In genomic region chr3:11391172-11391879, GRCh38 we compare ENCODE assay signal across 15 cellular contexts.
DNase-seq lines count a peak whose midpoint lies in the region; ATAC-seq and TF ChIP-seq lines count a peak whose summit lies in the region.
"Had no signal": no experiment of that assay in that cellular context is flagged by ENCODE, and none has a peak within 500 bp of the region (broad histone marks: within the 10 kb centered on the region; RNA-seq: fewer than 3 reads in every experiment).

No MANE protein-coding gene starts in this region.

- ATAC-seq in RWPE2 (ENCODE audit: low read depth) (no peak), HG03135 (IDR thresholded peaks at IDR 0.05; ENCODE audit: unreplicated experiment) (no peak), GM21360 (IDR thresholded peaks at IDR 0.05; ENCODE audit: unreplicated experiment) (no peak)
- ATAC-seq: foreskin keratinocyte had no signal

- H3K27ac ChIP-seq in RWPE2 (ENCODE audit: poor library complexity, severe bottlenecking) (peak overlapping the region; percentile 92), hepatocyte (peak overlapping the region; percentile 60)
- H3K27ac ChIP-seq: foreskin keratinocyte, HL-60, ovary had no signal

- H3K9me2 ChIP-seq in hepatocyte (replicated peaks; ENCODE audit: insufficient read depth), result no peaks in the 10 kb centered on the region

- peak overlapping the region; percentile 63 for H3K4me2 ChIP-seq in hepatocyte

- H2AFZ ChIP-seq in hepatocyte, result no peak overlapping the region

- H3K36me3 ChIP-seq in RWPE2 (ENCODE audit: low read depth) (peaks cover 6% of the 10 kb centered on the region; the same call in 1 of the 2 replicates), hepatocyte (replicated peaks; ENCODE audit: insufficient read depth, low read depth) (no peaks in the 10 kb centered on the region)
- H3K36me3 ChIP-seq: ovary had no signal

- peaks cover 22% of the 10 kb centered on the region for H3K4me1 ChIP-seq in RWPE2 (ENCODE audit: insufficient read depth, poor library complexity, severe bottlenecking)
- H3K4me1 ChIP-seq in hepatocyte (ENCODE audit: insufficient read depth), result peaks cover 17% of the 10 kb centered on the region

- 67% methylated on average over 6 of the region's 6 CpGs for WGBS in hepatocyte (ENCODE audit: low lambda C conversion rate, missing lambda C conversion rate)

- no peaks in the 10 kb centered on the region for H3K79me2 ChIP-seq in hepatocyte

- no peaks in the 10 kb centered on the region for H4K20me1 ChIP-seq in hepatocyte (ENCODE audit: insufficient read depth, poor library complexity, severe bottlenecking)

- H3K9me3 ChIP-seq in RWPE2 (ENCODE audit: severe bottlenecking) (no peaks in the 10 kb centered on the region), hepatocyte (ENCODE audit: low read depth) (no peaks in the 10 kb centered on the region)
- H3K9me3 ChIP-seq: ovary had no signal

- TF ChIP-seq CTCF in RWPE2 (IDR thresholded peaks at IDR 0.05; ENCODE audit: poor library complexity, severe bottlenecking) (no peak), hepatocyte (IDR thresholded peaks at IDR 0.05; ENCODE audit: poor library complexity) (no peak)

- H3K4me3 ChIP-seq in RWPE2 (ENCODE audit: severe bottlenecking) (no peak overlapping the region), hepatocyte (no peak overlapping the region)
- H3K4me3 ChIP-seq: ovary had no signal

- in situ Hi-C loops in G401 (cut with HindIII; ENCODE audit: low sequenced_read_pairs), result no loop called here

- DNase-seq in G401 (ENCODE audit: low spot score) (peak; percentile 52), RWPE2 (ENCODE audit: low spot score) (no peak), hepatocyte (ENCODE audit: low spot score) (peak; percentile 28), pons (ENCODE audit: low spot score) (peak; percentile 40), NOMO-1 treated with dmso at 0.1 percent for 144 hours (lab: John Stamatoyannopoulos, UW; ENCODE audit: unreplicated experiment) (no peak), NCI-H82 (lab: John Stamatoyannopoulos, UW) (no peak)
- DNase-seq: activated CD8-positive, alpha-beta memory T cell treated with anti-CD3 and anti-CD28 coated beads for 24 hours; CD4-positive, CD25-positive, alpha-beta regulatory T cell; foreskin keratinocyte; left cardiac atrium; ovary; stimulated activated naive CD4-positive, alpha-beta T cell treated with Interleukin-2 at 50 U/mL for 16 hours had no signal

- H3K27me3 ChIP-seq in RWPE2 (ENCODE audit: insufficient read depth, poor library complexity, severe bottlenecking), result no peaks in the 10 kb centered on the region
- H3K27me3 ChIP-seq in hepatocyte, result no peaks in the 10 kb centered on the region
- H3K27me3 ChIP-seq: foreskin keratinocyte, ovary had no signal

Comparison
In these comparisons a context has a peak if more than half of its experiments do, and no peak if none do; other contexts are left out.
1. DNase-seq: peak in G401 (single experiment), hepatocyte (single experiment) and pons (single experiment); none in RWPE2 (single experiment), NOMO-1 treated with dmso at 0.1 percent for 144 hours (single experiment) and NCI-H82 (single experiment).